Comparison of ENCODE assay signal across 9 cellular contexts in genomic region chr2:201261471-201261870, GRCh38. TPM values are rescaled to one million over a fixed set of nuclear protein-coding genes. Genes with fewer than 3 reads are reported as not detected.
DNase-seq lines count a peak whose midpoint lies in the region; ATAC-seq and TF ChIP-seq lines count a peak whose summit lies in the region.
"Had no signal": no experiment of that assay in that cellular context is flagged by ENCODE, and none has a peak within 500 bp of the region (broad histone marks: within the 10 kb centered on the region; RNA-seq: fewer than 3 reads in every experiment).

No MANE protein-coding gene starts in this region.

- no peaks in the 10 kb centered on the region for H3K9me3 ChIP-seq in thoracic aorta

- peaks cover 88% of the 10 kb centered on the region for H3K4me1 Mint-ChIP-seq in activated T-cell treated with anti-CD3 and anti-CD28 coated beads, Interleukin-2, amount 50 U/mL, for 4 hours (ENCODE audit: low read depth)
- peaks cover 59% of the 10 kb centered on the region for H3K4me1 Mint-ChIP-seq in memory B cell

- peaks cover 9 to 22% of the 10 kb centered on the region in 2 donors for H3K4me1 ChIP-seq in thoracic aorta (ENCODE audit: control insufficient read depth in 1 of 2, low read depth in 2 of 2)

- H3K9me3 Mint-ChIP-seq in activated T-cell treated with anti-CD3 and anti-CD28 coated beads, Interleukin-2, amount 50 U/mL, for 4 hours, result no peaks in the 10 kb centered on the region
- H3K9me3 Mint-ChIP-seq in memory B cell, result no peaks in the 10 kb centered on the region

- peak overlapping the region; percentile 89 for H3K4me3 Mint-ChIP-seq in activated T-cell treated with anti-CD3 and anti-CD28 coated beads, Interleukin-2, amount 50 U/mL, for 4 hours
- H3K4me3 Mint-ChIP-seq in memory B cell, result peak overlapping the region; percentile 98

- no peaks in the 10 kb centered on the region for H3K27me3 ChIP-seq in thoracic aorta (replicated peaks; ENCODE audit: insufficient read depth)

- no peak for ATAC-seq in activated T-cell treated with anti-CD3 and anti-CD28 coated beads, Interleukin-2, amount 50 U/mL, for 4 hours
- no peak for ATAC-seq in memory B cell (ENCODE audit: low read depth)
- ATAC-seq in thoracic aorta (ENCODE audit: insufficient number of reproducible peaks, low FRiP score, low read depth), result no peak

- H3K27ac Mint-ChIP-seq in memory B cell, result peak overlapping the region; percentile 99

- DNase-seq in NK-92 treated with Interleukin-12 subunit alpha and Interleukin-12 subunit beta, amount 100 ng/mL, for 24 hours (lab: John Stamatoyannopoulos, UW), result peak; percentile 43
- DNase-seq in NK-92 (lab: John Stamatoyannopoulos, UW; ENCODE audit: unreplicated experiment) (no peak), memory B cell (ENCODE audit: low spot score in 2 of 2) (peak; percentile 29 to 37), thoracic aorta (ENCODE audit: low spot score) (no peak), caudate nucleus (lab: John Stamatoyannopoulos, UW) (no peak), HT-29 (ENCODE audit: low spot score) (no peak), SW480 (ENCODE audit: low spot score) (no peak)
- peak; percentile 30 for DNase-seq in activated T-cell treated with anti-CD3 and anti-CD28 coated beads, Interleukin-2, amount 50 U/mL, for 4 hours

- no peak overlapping the region for H3K27ac ChIP-seq in thoracic aorta
- no peak overlapping the region for H3K27ac ChIP-seq in caudate nucleus (ENCODE audit: low read depth, low read length)
- H3K27ac ChIP-seq: 22Rv1 had no signal

- peaks cover 10% of the 10 kb centered on the region for H3K36me3 Mint-ChIP-seq in activated T-cell treated with anti-CD3 and anti-CD28 coated beads, Interleukin-2, amount 50 U/mL, for 4 hours (ENCODE audit: insufficient read depth)
- peaks cover 12% of the 10 kb centered on the region for H3K36me3 Mint-ChIP-seq in memory B cell

- peak overlapping the region; percentile 51 for H3K4me3 ChIP-seq in thoracic aorta

- TF ChIP-seq CTCF in thoracic aorta (IDR thresholded peaks at IDR 0.05), result no peak

- H3K36me3 ChIP-seq in thoracic aorta, result no peaks in the 10 kb centered on the region

- no peaks in the 10 kb centered on the region for H3K27me3 Mint-ChIP-seq in activated T-cell treated with anti-CD3 and anti-CD28 coated beads, Interleukin-2, amount 50 U/mL, for 4 hours (ENCODE audit: low read depth)
- H3K27me3 Mint-ChIP-seq in memory B cell, result no peaks in the 10 kb centered on the region

RNA-seq across cellular contexts. Expression of gene CASP8, which starts 1.1 kb away (rescaled TPM):
- total RNA-seq in activated T-cell treated with anti-CD3 and anti-CD28 coated beads, Interleukin-2, amount 50 U/mL, for 4 hours, result 10 to 100 TPM; 31.6 to 45.8 (median 36.9) TPM
- total RNA-seq in thoracic aorta, result 10 to 100 TPM; 11.5 to 14.6 TPM
- 19.4 and 20.1 TPM in 2 replicates for total RNA-seq in HT-29 (2014; rRNA removed; shearing (Covaris generic))

Comparison
In these comparisons a context has a peak if more than half of its experiments do, and no peak if none do; other contexts are left out.
1. DNase-seq: peak in NK-92 treated with Interleukin-12 subunit alpha and Interleukin-12 subunit beta, amount 100 ng/mL, for 24 hours (single experiment), activated T-cell treated with anti-CD3 and anti-CD28 coated beads, Interleukin-2, amount 50 U/mL, for 4 hours (single experiment) and memory B cell (2 of 2); none in NK-92 (single experiment), thoracic aorta (single experiment), caudate nucleus (0 of 61), HT-29 (single experiment) and SW480 (single experiment).